Comparison of ENCODE assay signal across 8 cellular contexts in the genomic region with DNA sequence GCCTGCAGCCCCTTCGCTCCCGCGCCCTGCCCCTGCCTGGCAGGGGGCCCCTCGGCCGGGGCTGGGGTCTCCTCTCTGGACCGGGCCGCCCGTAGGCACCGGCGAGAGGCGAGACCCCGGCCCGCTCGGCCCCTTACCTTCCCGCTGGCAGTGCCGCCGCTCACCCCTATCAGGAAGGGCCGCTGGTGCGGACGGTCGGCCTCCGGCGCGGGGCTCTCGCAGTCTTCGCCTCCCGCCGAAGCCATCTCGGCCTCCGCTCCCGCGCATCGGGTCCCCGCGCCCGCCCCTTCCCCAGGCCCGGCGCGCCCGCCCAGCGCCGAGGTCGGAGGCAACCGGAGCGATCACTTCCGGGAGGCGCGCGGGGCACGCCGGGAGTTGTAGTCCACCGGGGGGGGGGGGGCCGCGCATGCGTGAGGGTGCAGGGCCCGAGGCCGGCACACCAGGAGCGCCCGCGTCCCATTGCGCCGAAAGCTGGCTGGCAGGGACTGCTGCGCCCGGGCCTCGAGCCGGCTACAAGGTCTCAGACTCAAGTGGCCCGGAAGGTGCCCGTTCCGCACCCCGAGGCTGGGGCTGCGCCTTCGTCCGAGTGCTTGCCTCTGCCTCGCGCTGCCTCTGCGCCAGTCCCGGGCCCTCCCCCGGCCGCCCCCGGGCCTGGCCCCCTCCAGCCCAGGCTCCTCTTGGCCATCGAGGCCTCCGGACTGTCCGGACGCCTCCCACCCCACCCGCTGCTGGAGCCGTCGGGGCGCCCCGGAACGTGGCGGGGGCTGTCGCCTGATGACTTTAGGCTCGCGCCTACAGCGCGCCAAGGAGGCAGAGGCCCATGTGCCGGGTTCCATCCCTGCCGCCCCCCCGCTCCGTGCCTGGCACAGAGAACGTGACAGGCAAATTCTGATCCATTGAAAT. TPM values are rescaled to one million over a fixed set of nuclear protein-coding genes. Genes with fewer than 3 reads are reported as not detected.
DNase-seq lines count a peak whose midpoint lies in the region; TF ChIP-seq lines count a peak whose summit lies in the region.

A gene (minus strand): TSS at position 334 of the 903 bp plus-strand sequence. CDS start 89 bp downstream, at position 245.

- H3K4me1 ChIP-seq in GM23248 (ENCODE audit: insufficient read depth) (peaks cover 4% of the 10 kb centered on the region; the same call in 1 of the 2 replicates), SJCRH30 (no peaks in the 10 kb centered on the region), stomach (peaks cover 15 to 34% (median 29%) of the 10 kb centered on the region in 4 donors)

- 8 to 10% methylated on average over 54 to 78 of the region's 101 CpGs for WGBS in GM23248 (ENCODE audit: low coverage in 1 of 2, low lambda C conversion rate in 2 of 2, missing lambda C conversion rate in 2 of 2), 2 experiments
- WGBS in stomach, 5 donors = 1 to 21% (median 10%) methylated on average over 37 to 98 of the region's 101 CpGs

- peaks cover 3% of the 10 kb centered on the region for H3K36me3 Mint-ChIP-seq in neural crest cell (ENCODE audit: low read depth)

- H3K27me3 ChIP-seq in GM23248 (replicated peaks; ENCODE audit: insufficient read depth) (no peaks in the 10 kb centered on the region), SJCRH30 (no peaks in the 10 kb centered on the region), stomach (no peaks in the 10 kb centered on the region)

- H3K36me3 ChIP-seq in GM23248 (ENCODE audit: low read depth) = no peaks in the 10 kb centered on the region; the same call in 1 of the 2 replicates
- peaks cover 35% of the 10 kb centered on the region for H3K36me3 ChIP-seq in SJCRH30
- H3K36me3 ChIP-seq in stomach = peaks cover 30 to 39% (median 37%) of the 10 kb centered on the region in 4 donors

- peak within 1 kb of the TSS; percentile 83 for H3K9ac ChIP-seq in GM23248

- peak within 1 kb of the TSS; percentile 83 for H3K4me3 ChIP-seq in GM23248
- peak within 1 kb of the TSS; percentile 91 for H3K4me3 ChIP-seq in SJCRH30
- peak within 1 kb of the TSS; percentile 81 to 84 for H3K4me3 ChIP-seq in foreskin fibroblast (ENCODE audit: low read depth in 1 of 2, low read length in 2 of 2)
- peak within 1 kb of the TSS; percentile 71 to 100 (median 98) for H3K4me3 ChIP-seq in stomach

- H4K20me1 ChIP-seq in GM23248 (ENCODE audit: insufficient read depth) = no peaks in the 10 kb centered on the region

- H3K27ac ChIP-seq in GM23248 = peak within 1 kb of the TSS; percentile 18; the same call in 1 of the 2 replicates
- H3K27ac ChIP-seq in SJCRH30 = peak within 1 kb of the TSS; percentile 66
- H3K27ac ChIP-seq in stomach = peak within 1 kb of the TSS; percentile 77 to 88 (median 80)

- peak within 1 kb of the TSS; percentile 96 for H2AFZ ChIP-seq in GM23248

- TF ChIP-seq POLR2A in stomach (IDR thresholded peaks at IDR 0.05) = no peak

- peaks cover 17% of the 10 kb centered on the region for H3K79me2 ChIP-seq in GM23248 (ENCODE audit: insufficient read depth)

- no peak for TF ChIP-seq CTCF in foreskin fibroblast (IDR thresholded peaks at IDR 0.05; ENCODE audit: low read depth, low read length)
- peak; percentile 4 for TF ChIP-seq CTCF in neural crest cell (conservative IDR thresholded peaks at IDR 0.05)
- TF ChIP-seq CTCF in stomach (IDR thresholded peaks at IDR 0.05) = no peak

- H3K27ac Mint-ChIP-seq in neural crest cell (ENCODE audit: unreplicated experiment) = peak within 1 kb of the TSS; percentile 72

- no peaks in the 10 kb centered on the region for H3K9me3 Mint-ChIP-seq in neural crest cell

- no peaks in the 10 kb centered on the region for H3K9me2 ChIP-seq in GM23248 (ENCODE audit: insufficient read depth)

- in situ Hi-C loops in GM23248 (cut with MboI) = no loop called here

- peak within 1 kb of the TSS; percentile 83 for H3K4me2 ChIP-seq in GM23248 (ENCODE audit: unreplicated experiment)

- H3K4me3 Mint-ChIP-seq in neural crest cell = peak within 1 kb of the TSS; percentile 85

- H3K27me3 Mint-ChIP-seq in neural crest cell (ENCODE audit: low read depth) = no peaks in the 10 kb centered on the region

- H3K9me3 ChIP-seq in GM23248 (ENCODE audit: low read depth) (no peaks in the 10 kb centered on the region), SJCRH30 (replicated peaks) (no peaks in the 10 kb centered on the region), stomach (no peaks in the 10 kb centered on the region)

- TF ChIP-seq EP300 in stomach (IDR thresholded peaks at IDR 0.05) = no peak

- peaks cover 9% of the 10 kb centered on the region for H3K4me1 Mint-ChIP-seq in neural crest cell

- DNase-seq in ELF-1 (ENCODE audit: low read depth, low spot score) (peak; percentile 91), GM23248 (peak; percentile 90), LoVo (ENCODE audit: low spot score) (peak; percentile 78), SJCRH30 (peak; percentile 86 to 92), foreskin fibroblast (peak; percentile 76 to 92), neural crest cell (ENCODE audit: low read depth, low spot score) (peak; percentile 72), stomach (peak; percentile 80)
- peak; percentile 47 for DNase-seq in activated gamma-delta T cell treated with anti-CD3 and anti-CD28 coated beads, Interleukin-2, amount 50 U/mL, for 16 hours (ENCODE audit: low read depth)

- no peaks in the 10 kb centered on the region for H3F3A ChIP-seq in GM23248 (ENCODE audit: insufficient read depth)

- intact Hi-C loops in stomach (cut with DNase I; ENCODE audit: low total_unique reads) = no loop called here

RNA-seq across cellular contexts. Expression of the gene that starts here (rescaled TPM):
- total RNA-seq in GM23248 (2014; rRNA removed; shearing (Covaris generic)) = 22.0 and 31.3 TPM in 2 replicates
- polyA plus RNA-seq in GM23248 (2016; fragmentation: Nextera tagmentation; extraction: Ambion mirVana) = 22.6 and 24.7 TPM in 2 replicates
- 49.2 and 54.3 TPM in 2 replicates for total RNA-seq in SJCRH30 (2014; rRNA removed; shearing (Covaris generic))
- 56.4 and 56.8 TPM in 2 replicates for total RNA-seq in neural crest cell
- 100 to 1,000 TPM in 1 of 5 donors, 10 to 100 TPM in 3, 1 to 10 TPM in 1; 9.9 to 143 (median 37.9) TPM for total RNA-seq in stomach
- 10 to 100 TPM; 23.2 to 34.1 (median 29.2) TPM for polyA plus RNA-seq in stomach

Comparison
In these comparisons a context has a peak if more than half of its experiments do, and no peak if none do; other contexts are left out.
1. Peak in every context shown above with its lines: DNase-seq, H3K4me3 ChIP-seq and H3K27ac ChIP-seq.
2. H3K27ac ChIP-seq: peak in every context shown above with its lines; median percentile 80 in stomach; 66 in SJCRH30; 18 in GM23248.